Comparison of ENCODE assay signal across 1 cellular context in the genomic region with DNA sequence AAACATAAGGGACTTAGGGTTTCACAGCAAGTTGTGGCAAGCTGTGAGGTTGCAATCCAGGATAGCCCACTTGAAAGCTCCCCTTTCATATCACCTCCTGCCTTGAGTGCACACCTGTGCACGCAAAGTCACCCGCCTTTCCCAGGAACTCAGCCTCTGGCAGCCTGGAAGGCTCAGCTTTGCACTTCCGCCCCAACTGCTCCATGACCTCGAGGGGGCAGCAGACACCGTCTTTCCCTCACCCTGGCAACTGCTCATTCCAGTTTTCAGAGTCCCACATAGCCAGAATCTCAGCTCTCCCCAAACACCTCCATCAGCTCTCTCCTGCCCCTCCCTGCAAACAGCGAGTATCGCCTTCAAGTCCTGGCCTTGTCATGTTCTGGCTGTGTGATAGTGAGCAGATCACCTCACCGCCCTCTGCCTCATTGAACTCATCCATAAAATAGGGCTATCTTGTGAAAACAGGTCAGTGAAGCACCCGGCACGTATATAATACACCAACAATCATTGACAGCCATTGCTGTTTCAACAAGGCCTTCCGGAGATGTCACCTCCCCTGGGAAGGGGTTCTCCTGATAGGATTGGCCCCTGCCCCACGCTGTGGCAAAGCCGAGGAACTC.
TF ChIP-seq lines count a peak whose summit lies in the region.

No MANE protein-coding gene starts in this region.

TF ChIP-seq in HepG2, 621 proteins besides CTCF, POLR2A, EP300 and RAD21 (continued from another document and continues in another):
- TF ChIP-seq, protein P1, sequence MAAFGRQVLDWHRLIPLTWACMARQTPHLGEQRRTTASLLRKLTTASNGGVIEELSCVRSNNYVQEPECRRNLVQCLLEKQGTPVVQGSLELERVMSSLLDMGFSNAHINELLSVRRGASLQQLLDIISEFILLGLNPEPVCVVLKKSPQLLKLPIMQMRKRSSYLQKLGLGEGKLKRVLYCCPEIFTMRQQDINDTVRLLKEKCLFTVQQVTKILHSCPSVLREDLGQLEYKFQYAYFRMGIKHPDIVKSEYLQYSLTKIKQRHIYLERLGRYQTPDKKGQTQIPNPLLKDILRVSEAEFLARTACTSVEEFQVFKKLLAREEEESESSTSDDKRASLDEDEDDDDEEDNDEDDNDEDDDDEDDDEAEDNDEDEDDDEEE (CRISPR knock-in tag; IDR thresholded peaks at IDR 0.05), result no peak
- 0 out of 2 replicates have a peak, but pooled peaks have one; percentile 19 for TF ChIP-seq RNF2 (conservative IDR thresholded peaks at IDR 0.05; ENCODE audit: low read depth)
- TF ChIP-seq ZC3H13 (CRISPR knock-in tag; IDR thresholded peaks at IDR 0.05), result no peak
- no peak for TF ChIP-seq ZNF816 (CRISPR knock-in tag; IDR thresholded peaks at IDR 0.05; ENCODE audit: borderline replicate concordance)
- TF ChIP-seq, protein P2, sequence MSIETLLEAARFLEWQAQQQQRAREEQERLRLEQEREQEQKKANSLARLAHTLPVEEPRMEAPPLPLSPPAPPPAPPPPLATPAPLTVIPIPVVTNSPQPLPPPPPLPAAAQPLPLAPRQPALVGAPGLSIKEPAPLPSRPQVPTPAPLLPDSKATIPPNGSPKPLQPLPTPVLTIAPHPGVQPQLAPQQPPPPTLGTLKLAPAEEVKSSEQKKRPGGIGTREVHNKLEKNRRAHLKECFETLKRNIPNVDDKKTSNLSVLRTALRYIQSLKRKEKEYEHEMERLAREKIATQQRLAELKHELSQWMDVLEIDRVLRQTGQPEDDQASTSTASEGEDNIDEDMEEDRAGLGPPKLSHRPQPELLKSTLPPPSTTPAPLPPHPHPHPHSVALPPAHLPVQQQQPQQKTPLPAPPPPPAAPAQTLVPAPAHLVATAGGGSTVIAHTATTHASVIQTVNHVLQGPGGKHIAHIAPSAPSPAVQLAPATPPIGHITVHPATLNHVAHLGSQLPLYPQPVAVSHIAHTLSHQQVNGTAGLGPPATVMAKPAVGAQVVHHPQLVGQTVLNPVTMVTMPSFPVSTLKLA (IDR thresholded peaks at IDR 0.05), result no peak
- TF ChIP-seq, protein P3, sequence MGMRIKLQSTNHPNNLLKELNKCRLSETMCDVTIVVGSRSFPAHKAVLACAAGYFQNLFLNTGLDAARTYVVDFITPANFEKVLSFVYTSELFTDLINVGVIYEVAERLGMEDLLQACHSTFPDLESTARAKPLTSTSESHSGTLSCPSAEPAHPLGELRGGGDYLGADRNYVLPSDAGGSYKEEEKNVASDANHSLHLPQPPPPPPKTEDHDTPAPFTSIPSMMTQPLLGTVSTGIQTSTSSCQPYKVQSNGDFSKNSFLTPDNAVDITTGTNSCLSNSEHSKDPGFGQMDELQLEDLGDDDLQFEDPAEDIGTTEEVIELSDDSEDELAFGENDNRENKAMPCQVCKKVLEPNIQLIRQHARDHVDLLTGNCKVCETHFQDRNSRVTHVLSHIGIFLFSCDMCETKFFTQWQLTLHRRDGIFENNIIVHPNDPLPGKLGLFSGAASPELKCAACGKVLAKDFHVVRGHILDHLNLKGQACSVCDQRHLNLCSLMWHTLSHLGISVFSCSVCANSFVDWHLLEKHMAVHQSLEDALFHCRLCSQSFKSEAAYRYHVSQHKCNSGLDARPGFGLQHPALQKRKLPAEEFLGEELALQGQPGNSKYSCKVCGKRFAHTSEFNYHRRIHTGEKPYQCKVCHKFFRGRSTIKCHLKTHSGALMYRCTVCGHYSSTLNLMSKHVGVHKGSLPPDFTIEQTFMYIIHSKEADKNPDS (CRISPR knock-in tag; IDR thresholded peaks at IDR 0.05), result no peak
- TF ChIP-seq RBM22 (optimal IDR thresholded peaks at IDR 0.05; ENCODE audit: low read length), result no peak
- TF ChIP-seq FOXA3 (CRISPR knock-in tag; IDR thresholded peaks at IDR 0.05), result peak; percentile 43
- TF ChIP-seq, protein P4, sequence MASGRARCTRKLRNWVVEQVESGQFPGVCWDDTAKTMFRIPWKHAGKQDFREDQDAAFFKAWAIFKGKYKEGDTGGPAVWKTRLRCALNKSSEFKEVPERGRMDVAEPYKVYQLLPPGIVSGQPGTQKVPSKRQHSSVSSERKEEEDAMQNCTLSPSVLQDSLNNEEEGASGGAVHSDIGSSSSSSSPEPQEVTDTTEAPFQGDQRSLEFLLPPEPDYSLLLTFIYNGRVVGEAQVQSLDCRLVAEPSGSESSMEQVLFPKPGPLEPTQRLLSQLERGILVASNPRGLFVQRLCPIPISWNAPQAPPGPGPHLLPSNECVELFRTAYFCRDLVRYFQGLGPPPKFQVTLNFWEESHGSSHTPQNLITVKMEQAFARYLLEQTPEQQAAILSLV (CRISPR knock-in tag; IDR thresholded peaks at IDR 0.05; ENCODE audit: borderline replicate concordance), result no peak; the same call in 1 of the 2 replicates
- TF ChIP-seq, protein P5, sequence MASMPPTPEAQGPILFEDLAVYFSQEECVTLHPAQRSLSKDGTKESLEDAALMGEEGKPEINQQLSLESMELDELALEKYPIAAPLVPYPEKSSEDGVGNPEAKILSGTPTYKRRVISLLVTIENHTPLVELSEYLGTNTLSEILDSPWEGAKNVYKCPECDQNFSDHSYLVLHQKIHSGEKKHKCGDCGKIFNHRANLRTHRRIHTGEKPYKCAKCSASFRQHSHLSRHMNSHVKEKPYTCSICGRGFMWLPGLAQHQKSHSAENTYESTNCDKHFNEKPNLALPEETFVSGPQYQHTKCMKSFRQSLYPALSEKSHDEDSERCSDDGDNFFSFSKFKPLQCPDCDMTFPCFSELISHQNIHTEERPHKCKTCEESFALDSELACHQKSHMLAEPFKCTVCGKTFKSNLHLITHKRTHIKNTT (CRISPR knock-in tag; IDR thresholded peaks at IDR 0.05), result no peak
- TF ChIP-seq, protein P6, sequence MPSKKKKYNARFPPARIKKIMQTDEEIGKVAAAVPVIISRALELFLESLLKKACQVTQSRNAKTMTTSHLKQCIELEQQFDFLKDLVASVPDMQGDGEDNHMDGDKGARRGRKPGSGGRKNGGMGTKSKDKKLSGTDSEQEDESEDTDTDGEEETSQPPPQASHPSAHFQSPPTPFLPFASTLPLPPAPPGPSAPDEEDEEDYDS (CRISPR knock-in tag; IDR thresholded peaks at IDR 0.05), result 0 out of 2 replicates have a peak, but pooled peaks have one; percentile 18
- peak; percentile 82 for TF ChIP-seq GABPB1 (CRISPR knock-in tag; IDR thresholded peaks at IDR 0.05)
- TF ChIP-seq, protein P7, sequence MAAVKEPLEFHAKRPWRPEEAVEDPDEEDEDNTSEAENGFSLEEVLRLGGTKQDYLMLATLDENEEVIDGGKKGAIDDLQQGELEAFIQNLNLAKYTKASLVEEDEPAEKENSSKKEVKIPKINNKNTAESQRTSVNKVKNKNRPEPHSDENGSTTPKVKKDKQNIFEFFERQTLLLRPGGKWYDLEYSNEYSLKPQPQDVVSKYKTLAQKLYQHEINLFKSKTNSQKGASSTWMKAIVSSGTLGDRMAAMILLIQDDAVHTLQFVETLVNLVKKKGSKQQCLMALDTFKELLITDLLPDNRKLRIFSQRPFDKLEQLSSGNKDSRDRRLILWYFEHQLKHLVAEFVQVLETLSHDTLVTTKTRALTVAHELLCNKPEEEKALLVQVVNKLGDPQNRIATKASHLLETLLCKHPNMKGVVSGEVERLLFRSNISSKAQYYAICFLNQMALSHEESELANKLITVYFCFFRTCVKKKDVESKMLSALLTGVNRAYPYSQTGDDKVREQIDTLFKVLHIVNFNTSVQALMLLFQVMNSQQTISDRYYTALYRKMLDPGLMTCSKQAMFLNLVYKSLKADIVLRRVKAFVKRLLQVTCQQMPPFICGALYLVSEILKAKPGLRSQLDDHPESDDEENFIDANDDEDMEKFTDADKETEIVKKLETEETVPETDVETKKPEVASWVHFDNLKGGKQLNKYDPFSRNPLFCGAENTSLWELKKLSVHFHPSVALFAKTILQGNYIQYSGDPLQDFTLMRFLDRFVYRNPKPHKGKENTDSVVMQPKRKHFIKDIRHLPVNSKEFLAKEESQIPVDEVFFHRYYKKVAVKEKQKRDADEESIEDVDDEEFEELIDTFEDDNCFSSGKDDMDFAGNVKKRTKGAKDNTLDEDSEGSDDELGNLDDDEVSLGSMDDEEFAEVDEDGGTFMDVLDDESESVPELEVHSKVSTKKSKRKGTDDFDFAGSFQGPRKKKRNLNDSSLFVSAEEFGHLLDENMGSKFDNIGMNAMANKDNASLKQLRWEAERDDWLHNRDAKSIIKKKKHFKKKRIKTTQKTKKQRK (IDR thresholded peaks at IDR 0.05; ENCODE audit: low read length), result no peak
- TF ChIP-seq ZNF263 (CRISPR knock-in tag; IDR thresholded peaks at IDR 0.05), result no peak
- TF ChIP-seq, protein P8, sequence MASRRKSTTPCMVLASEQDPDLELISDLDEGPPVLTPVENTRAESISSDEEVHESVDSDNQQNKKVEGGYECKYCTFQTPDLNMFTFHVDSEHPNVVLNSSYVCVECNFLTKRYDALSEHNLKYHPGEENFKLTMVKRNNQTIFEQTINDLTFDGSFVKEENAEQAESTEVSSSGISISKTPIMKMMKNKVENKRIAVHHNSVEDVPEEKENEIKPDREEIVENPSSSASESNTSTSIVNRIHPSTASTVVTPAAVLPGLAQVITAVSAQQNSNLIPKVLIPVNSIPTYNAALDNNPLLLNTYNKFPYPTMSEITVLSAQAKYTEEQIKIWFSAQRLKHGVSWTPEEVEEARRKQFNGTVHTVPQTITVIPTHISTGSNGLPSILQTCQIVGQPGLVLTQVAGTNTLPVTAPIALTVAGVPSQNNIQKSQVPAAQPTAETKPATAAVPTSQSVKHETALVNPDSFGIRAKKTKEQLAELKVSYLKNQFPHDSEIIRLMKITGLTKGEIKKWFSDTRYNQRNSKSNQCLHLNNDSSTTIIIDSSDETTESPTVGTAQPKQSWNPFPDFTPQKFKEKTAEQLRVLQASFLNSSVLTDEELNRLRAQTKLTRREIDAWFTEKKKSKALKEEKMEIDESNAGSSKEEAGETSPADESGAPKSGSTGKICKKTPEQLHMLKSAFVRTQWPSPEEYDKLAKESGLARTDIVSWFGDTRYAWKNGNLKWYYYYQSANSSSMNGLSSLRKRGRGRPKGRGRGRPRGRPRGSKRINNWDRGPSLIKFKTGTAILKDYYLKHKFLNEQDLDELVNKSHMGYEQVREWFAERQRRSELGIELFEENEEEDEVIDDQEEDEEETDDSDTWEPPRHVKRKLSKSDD (CRISPR knock-in tag; IDR thresholded peaks at IDR 0.05; ENCODE audit: low read depth), result no peak
- TF ChIP-seq POLR2AphosphoS2 (IDR thresholded peaks at IDR 0.05; ENCODE audit: low read depth, low read length), result no peak
- peak; percentile 63 for TF ChIP-seq SAP130 (CRISPR knock-in tag; IDR thresholded peaks at IDR 0.05; ENCODE audit: low read depth)
- TF ChIP-seq GATAD2A (CRISPR knock-in tag; IDR thresholded peaks at IDR 0.05), result peak; percentile 53; the same call in 1 of the 2 replicates
- no peak for TF ChIP-seq ZNF569 (CRISPR knock-in tag; IDR thresholded peaks at IDR 0.05; ENCODE audit: borderline replicate concordance)
- TF ChIP-seq ZBTB1 (CRISPR knock-in tag; IDR thresholded peaks at IDR 0.05; ENCODE audit: borderline replicate concordance), result no peak
- TF ChIP-seq, protein P9, sequence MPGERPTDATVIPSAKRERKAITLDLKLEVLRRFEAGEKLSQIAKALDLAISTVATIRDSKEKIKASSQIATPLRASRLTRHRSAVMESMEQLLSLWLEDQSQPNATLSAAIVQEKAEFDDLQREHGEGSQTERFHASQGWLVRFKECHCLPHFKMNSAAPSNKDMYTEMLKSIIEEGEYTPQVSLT (CRISPR knock-in tag; IDR thresholded peaks at IDR 0.05; ENCODE audit: borderline replicate concordance, low read depth), result no peak
- no peak for TF ChIP-seq ZNF235 (CRISPR knock-in tag; IDR thresholded peaks at IDR 0.05; ENCODE audit: borderline replicate concordance)
- TF ChIP-seq, protein P10, sequence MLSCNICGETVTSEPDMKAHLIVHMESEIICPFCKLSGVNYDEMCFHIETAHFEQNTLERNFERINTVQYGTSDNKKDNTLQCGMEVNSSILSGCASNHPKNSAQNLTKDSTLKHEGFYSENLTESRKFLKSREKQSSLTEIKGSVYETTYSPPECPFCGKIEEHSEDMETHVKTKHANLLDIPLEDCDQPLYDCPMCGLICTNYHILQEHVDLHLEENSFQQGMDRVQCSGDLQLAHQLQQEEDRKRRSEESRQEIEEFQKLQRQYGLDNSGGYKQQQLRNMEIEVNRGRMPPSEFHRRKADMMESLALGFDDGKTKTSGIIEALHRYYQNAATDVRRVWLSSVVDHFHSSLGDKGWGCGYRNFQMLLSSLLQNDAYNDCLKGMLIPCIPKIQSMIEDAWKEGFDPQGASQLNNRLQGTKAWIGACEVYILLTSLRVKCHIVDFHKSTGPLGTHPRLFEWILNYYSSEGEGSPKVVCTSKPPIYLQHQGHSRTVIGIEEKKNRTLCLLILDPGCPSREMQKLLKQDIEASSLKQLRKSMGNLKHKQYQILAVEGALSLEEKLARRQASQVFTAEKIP (CRISPR knock-in tag; IDR thresholded peaks at IDR 0.05; ENCODE audit: borderline replicate concordance), result no peak
- TF ChIP-seq, protein P11, sequence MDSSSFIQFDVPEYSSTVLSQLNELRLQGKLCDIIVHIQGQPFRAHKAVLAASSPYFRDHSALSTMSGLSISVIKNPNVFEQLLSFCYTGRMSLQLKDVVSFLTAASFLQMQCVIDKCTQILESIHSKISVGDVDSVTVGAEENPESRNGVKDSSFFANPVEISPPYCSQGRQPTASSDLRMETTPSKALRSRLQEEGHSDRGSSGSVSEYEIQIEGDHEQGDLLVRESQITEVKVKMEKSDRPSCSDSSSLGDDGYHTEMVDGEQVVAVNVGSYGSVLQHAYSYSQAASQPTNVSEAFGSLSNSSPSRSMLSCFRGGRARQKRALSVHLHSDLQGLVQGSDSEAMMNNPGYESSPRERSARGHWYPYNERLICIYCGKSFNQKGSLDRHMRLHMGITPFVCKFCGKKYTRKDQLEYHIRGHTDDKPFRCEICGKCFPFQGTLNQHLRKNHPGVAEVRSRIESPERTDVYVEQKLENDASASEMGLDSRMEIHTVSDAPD (CRISPR knock-in tag; IDR thresholded peaks at IDR 0.05), result no peak
- TF ChIP-seq, protein P12, sequence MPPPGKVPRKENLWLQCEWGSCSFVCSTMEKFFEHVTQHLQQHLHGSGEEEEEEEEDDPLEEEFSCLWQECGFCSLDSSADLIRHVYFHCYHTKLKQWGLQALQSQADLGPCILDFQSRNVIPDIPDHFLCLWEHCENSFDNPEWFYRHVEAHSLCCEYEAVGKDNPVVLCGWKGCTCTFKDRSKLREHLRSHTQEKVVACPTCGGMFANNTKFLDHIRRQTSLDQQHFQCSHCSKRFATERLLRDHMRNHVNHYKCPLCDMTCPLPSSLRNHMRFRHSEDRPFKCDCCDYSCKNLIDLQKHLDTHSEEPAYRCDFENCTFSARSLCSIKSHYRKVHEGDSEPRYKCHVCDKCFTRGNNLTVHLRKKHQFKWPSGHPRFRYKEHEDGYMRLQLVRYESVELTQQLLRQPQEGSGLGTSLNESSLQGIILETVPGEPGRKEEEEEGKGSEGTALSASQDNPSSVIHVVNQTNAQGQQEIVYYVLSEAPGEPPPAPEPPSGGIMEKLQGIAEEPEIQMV (CRISPR knock-in tag; IDR thresholded peaks at IDR 0.05; ENCODE audit: low read depth), result no peak
- TF ChIP-seq ZNF136 (CRISPR knock-in tag; IDR thresholded peaks at IDR 0.05; ENCODE audit: low read depth), result no peak
- TF ChIP-seq, protein P13, sequence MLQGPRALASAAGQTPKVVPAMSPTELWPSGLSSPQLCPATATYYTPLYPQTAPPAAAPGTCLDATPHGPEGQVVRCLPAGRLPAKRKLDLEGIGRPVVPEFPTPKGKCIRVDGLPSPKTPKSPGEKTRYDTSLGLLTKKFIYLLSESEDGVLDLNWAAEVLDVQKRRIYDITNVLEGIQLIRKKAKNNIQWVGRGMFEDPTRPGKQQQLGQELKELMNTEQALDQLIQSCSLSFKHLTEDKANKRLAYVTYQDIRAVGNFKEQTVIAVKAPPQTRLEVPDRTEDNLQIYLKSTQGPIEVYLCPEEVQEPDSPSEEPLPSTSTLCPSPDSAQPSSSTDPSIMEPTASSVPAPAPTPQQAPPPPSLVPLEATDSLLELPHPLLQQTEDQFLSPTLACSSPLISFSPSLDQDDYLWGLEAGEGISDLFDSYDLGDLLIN (CRISPR knock-in tag; IDR thresholded peaks at IDR 0.05; ENCODE audit: borderline replicate concordance), result no peak
- TF ChIP-seq HDAC6 (IDR thresholded peaks at IDR 0.05; ENCODE audit: low read depth, low read length), result no peak
